Comparison of ENCODE assay signal across 18 cellular contexts in the genomic region with DNA sequence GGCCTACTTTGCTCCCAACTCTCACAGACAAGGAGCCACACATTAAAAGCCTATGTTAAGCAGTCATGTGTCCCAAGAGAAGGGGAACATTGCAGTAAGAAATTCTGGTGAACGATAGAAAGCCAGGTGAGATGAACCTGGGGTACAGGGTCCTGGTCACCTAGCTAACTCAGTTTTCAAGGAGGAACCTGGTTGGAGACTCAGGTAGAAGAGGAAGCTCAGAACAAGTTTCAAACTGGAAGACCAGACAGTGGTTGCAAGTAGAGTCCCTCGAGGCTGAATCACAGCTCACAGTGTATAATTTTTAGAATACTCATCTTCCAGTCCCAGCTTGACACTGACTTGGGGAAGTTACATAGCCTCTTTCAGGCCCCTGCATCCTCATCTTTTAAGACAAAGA. TPM values are rescaled to one million over a fixed set of nuclear protein-coding genes. Genes with fewer than 3 reads are reported as not detected.
DNase-seq lines count a peak whose midpoint lies in the region; ATAC-seq and TF ChIP-seq lines count a peak whose summit lies in the region.
"Had no signal": no experiment of that assay in that cellular context is flagged by ENCODE, and none has a peak within 500 bp of the region (broad histone marks: within the 10 kb centered on the region; RNA-seq: fewer than 3 reads in every experiment).

No MANE protein-coding gene starts in this region.

- H3K4me3 ChIP-seq in BLaER1, result no peak overlapping the region
- H3K4me3 ChIP-seq: heart left ventricle, K562 had no signal

- H3K9me3 Mint-ChIP-seq in activated B cell treated with CpG ODN at 0.5 μM for 24 hours, result no peaks in the 10 kb centered on the region
- no peaks in the 10 kb centered on the region for H3K9me3 Mint-ChIP-seq in chondrocyte (ENCODE audit: low read depth)
- H3K9me3 Mint-ChIP-seq: dendritic cell treated with granulocyte-macrophage colony-stimulating factor and Interleukin-4, amounts not matched to agents 40 ng/mL and 50 ng/mL, for 4 days had no signal

- DNase-seq in HT-29 (ENCODE audit: low spot score), result peak; percentile 12
- no peak for DNase-seq in activated B cell treated with CpG ODN at 0.5 μM for 24 hours
- no peak for DNase-seq in mucosa of gallbladder (ENCODE audit: low spot score)
- no peak for DNase-seq in chondrocyte (ENCODE audit: low spot score)
- no peak for DNase-seq in NK-92 treated with Interleukin-12 subunit alpha and Interleukin-12 subunit beta, amount 100 ng/mL, for 24 hours (lab: John Stamatoyannopoulos, UW)
- DNase-seq in stimulated activated CD4-positive, alpha-beta T cell treated with anti-CD3 and anti-CD28 coated beads, Interleukin-4, amount 100 ng/mL, for 4 hours, result no peak
- DNase-seq: activated CD8-positive, alpha-beta memory T cell treated with anti-CD3 and anti-CD28 coated beads for 24 hours; activated gamma-delta T cell; heart left ventricle; NCI-H187 treated with DMSO at 0.1 percent for 48 hours; NCI-H774; Right ventricle myocardium superior; stimulated activated CD4-positive, alpha-beta T cell treated with anti-CD3 and anti-CD28 coated beads, Interleukin-12 subunit alpha, Interleukin-12 subunit beta, amount 100 ng/mL, for 4 hours had no signal

- intact Hi-C loops in activated B cell treated with CpG ODN at 0.5 μM for 24 hours (cut with micrococcal nuclease), result loop anchor here (1.0 to 2.0 kb wide), 4 partner anchors 31 to 217 kb away; no protein-coding TSS in a partner anchor

- H3K27me3 Mint-ChIP-seq in activated B cell treated with CpG ODN at 0.5 μM for 24 hours (no peaks in the 10 kb centered on the region), chondrocyte (ENCODE audit: low read depth) (no peaks in the 10 kb centered on the region)
- H3K27me3 Mint-ChIP-seq: dendritic cell treated with granulocyte-macrophage colony-stimulating factor and Interleukin-4, amounts not matched to agents 40 ng/mL and 50 ng/mL, for 4 days had no signal

- H3K4me2 ChIP-seq in BLaER1, result peak overlapping the region; percentile 66

- no peak for TF ChIP-seq CTCF in activated B cell treated with CpG ODN at 0.5 μM for 24 hours (IDR thresholded peaks at IDR 0.05)
- TF ChIP-seq CTCF in chondrocyte (IDR thresholded peaks at IDR 0.05), result no peak

- H3K9me3 ChIP-seq in BLaER1, result peaks cover 5% of the 10 kb centered on the region; the same call in 1 of the 2 replicates
- H3K9me3 ChIP-seq: heart left ventricle had no signal

- ATAC-seq in GM18909 (IDR thresholded peaks at IDR 0.05; ENCODE audit: poor library complexity, unreplicated experiment) (peak; percentile 34), activated B cell treated with CpG ODN at 0.5 μM for 24 hours (ENCODE audit: low read depth) (peak; percentile 77)
- ATAC-seq: heart left ventricle, K562 had no signal

- H3K4me3 Mint-ChIP-seq in activated B cell treated with CpG ODN at 0.5 μM for 24 hours (no peak overlapping the region), chondrocyte (ENCODE audit: unreplicated experiment) (no peak overlapping the region)
- H3K4me3 Mint-ChIP-seq: dendritic cell treated with granulocyte-macrophage colony-stimulating factor and Interleukin-4, amounts not matched to agents 40 ng/mL and 50 ng/mL, for 4 days had no signal

- no peaks in the 10 kb centered on the region for H3K27me3 ChIP-seq in BLaER1
- H3K27me3 ChIP-seq: heart left ventricle had no signal

- POLR2A ChIA-PET in activated B cell treated with CpG ODN at 0.5 μM for 24 hours (lab: Charles Lee), result interaction anchor here (0.8 to 5.6 kb wide), 5 partner anchors 32 to 259 kb away, joined by 3 to 40 read pairs (median 7); a partner anchor contains a TSS

- H3K36me3 Mint-ChIP-seq in activated B cell treated with CpG ODN at 0.5 μM for 24 hours (ENCODE audit: low read depth) (no peaks in the 10 kb centered on the region), chondrocyte (ENCODE audit: low read depth) (no peaks in the 10 kb centered on the region)

- H3K4me1 Mint-ChIP-seq in activated B cell treated with CpG ODN at 0.5 μM for 24 hours (peaks cover 5% of the 10 kb centered on the region), chondrocyte (ENCODE audit: low read depth) (peaks cover 30% of the 10 kb centered on the region)

- no peak overlapping the region for H3K9ac ChIP-seq in BLaER1
- H3K9ac ChIP-seq: parathyroid adenoma had no signal

- CTCF ChIA-PET in activated B cell treated with CpG ODN at 0.5 μM for 24 hours (lab: Charles Lee), result interaction anchor here (0.9 to 1.1 kb wide), 5 partner anchors 119 to 347 kb away, joined by 3 to 10 read pairs (median 4); no protein-coding TSS in a partner anchor

- no peak overlapping the region for H3K27ac ChIP-seq in BLaER1
- H3K27ac ChIP-seq: heart left ventricle, parathyroid adenoma had no signal

- no peak overlapping the region for H3K27ac Mint-ChIP-seq in activated B cell treated with CpG ODN at 0.5 μM for 24 hours
- no peak overlapping the region for H3K27ac Mint-ChIP-seq in chondrocyte (ENCODE audit: unreplicated experiment)
- H3K27ac Mint-ChIP-seq: dendritic cell treated with granulocyte-macrophage colony-stimulating factor and Interleukin-4, amounts not matched to agents 40 ng/mL and 50 ng/mL, for 4 days had no signal

- H3K36me3 ChIP-seq in BLaER1, result no peaks in the 10 kb centered on the region
- H3K36me3 ChIP-seq: heart left ventricle had no signal

- peaks cover 38% of the 10 kb centered on the region for H3K4me1 ChIP-seq in BLaER1

- no peaks in the 10 kb centered on the region for H4K20me1 ChIP-seq in BLaER1

RNA-seq across cellular contexts. Expression of a gene that starts 45.6 kb away (rescaled TPM):
- total RNA-seq in HT-29 (2014; rRNA removed; shearing (Covaris generic)), result 0.42 and 0.56 TPM in 2 replicates
- total RNA-seq in activated B cell treated with CpG ODN at 0.5 μM for 24 hours (2.6 and 2.8 TPM in 2 replicates), mucosa of gallbladder (4.5 TPM), chondrocyte (3.6 to 5.1 TPM (median 3.9 TPM) in 3 replicates)
